8 cellular contexts compared by ENCODE assay signal in the genomic region with DNA sequence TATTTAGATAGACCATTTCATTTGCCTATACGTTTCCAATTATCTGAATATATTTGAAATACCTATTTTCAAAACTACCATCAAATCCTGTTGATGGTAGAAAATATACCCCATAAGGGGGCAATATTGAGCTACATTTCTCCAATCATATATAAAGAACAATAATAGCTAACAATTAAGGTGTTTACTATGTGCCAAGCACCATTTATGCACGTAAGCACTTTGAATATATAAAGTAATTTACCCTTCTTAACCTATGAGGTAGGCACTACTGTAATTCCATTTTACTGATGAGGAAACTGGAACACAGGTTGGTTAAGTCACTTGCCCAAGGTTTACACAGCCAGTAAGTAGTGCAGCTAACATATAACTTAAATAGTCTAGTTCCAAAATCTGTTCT.
DNase-seq lines count a peak whose midpoint lies in the region; ATAC-seq and TF ChIP-seq lines count a peak whose summit lies in the region.

No MANE protein-coding gene starts in this region.

- peak in 2 of 4 experiments; percentile 24 to 47 for TF ChIP-seq CTCF in sigmoid colon (IDR thresholded peaks at IDR 0.05)

- no peaks in the 10 kb centered on the region for H3K9me3 ChIP-seq in sigmoid colon

- ATAC-seq in naive thymus-derived CD8-positive, alpha-beta T cell, result peak; percentile 59 to 68

- no peaks in the 10 kb centered on the region for H3K9me3 Mint-ChIP-seq in naive thymus-derived CD8-positive, alpha-beta T cell

- H3K4me1 Mint-ChIP-seq in naive thymus-derived CD8-positive, alpha-beta T cell, result peaks cover 2 to 6% (median 3%) of the 10 kb centered on the region in 4 donors

- H3K4me1 ChIP-seq in sigmoid colon, result no peaks in the 10 kb centered on the region

- POLR2A ChIA-PET in naive thymus-derived CD8-positive, alpha-beta T cell (lab: Charles Lee), result interaction anchor here (1.4 to 1.9 kb wide), 3 partner anchors 79 to 344 kb away, joined by 4 to 10 read pairs (median 6); a partner anchor contains a TSS

- DNase-seq in NCI-H2196 (lab: John Stamatoyannopoulos, UW; ENCODE audit: unreplicated experiment) (peak; percentile 7), NCI-H2196 treated with DMSO at 0.1 percent for 48 hours (lab: John Stamatoyannopoulos, UW; ENCODE audit: unreplicated experiment) (no peak), NCI-H345 treated with DMSO at 0.1 percent for 48 hours (lab: John Stamatoyannopoulos, UW; ENCODE audit: unreplicated experiment) (peak; percentile 14), cerebellar cortex (ENCODE audit: low spot score) (peak; percentile 55), sigmoid colon (no peak)
- peak in 3 of 10 donors; percentile 54 to 60 (median 59) for DNase-seq in naive thymus-derived CD8-positive, alpha-beta T cell
- DNase-seq in activated naive CD4-positive, alpha-beta T cell treated with Interleukin-2 at 50 U/mL for 16 hours, result no peak
- no peak for DNase-seq in effector CD8-positive, alpha-beta T cell (lab: John Stamatoyannopoulos, UW)

- H3K36me3 ChIP-seq in sigmoid colon, result peaks cover 0 to 12% (median 0%) of the 10 kb centered on the region in 4 donors

- TF ChIP-seq POLR2A in sigmoid colon (IDR thresholded peaks at IDR 0.05), result no peak

- no peak overlapping the region for H3K4me3 ChIP-seq in sigmoid colon

- intact Hi-C loops in sigmoid colon (cut with DNase I), result loop anchor here (10.0 kb wide), 1 partner anchor 154 kb away; no protein-coding TSS in a partner anchor

- no peak for TF ChIP-seq EP300 in sigmoid colon (IDR thresholded peaks at IDR 0.05)

- H3K27me3 ChIP-seq in sigmoid colon, result no peaks in the 10 kb centered on the region

- no peaks in the 10 kb centered on the region for H3K27me3 Mint-ChIP-seq in naive thymus-derived CD8-positive, alpha-beta T cell

- no peak overlapping the region for H3K27ac Mint-ChIP-seq in naive thymus-derived CD8-positive, alpha-beta T cell

- H3K27ac ChIP-seq in sigmoid colon, result no peak overlapping the region

- 17 to 63% methylated on average over 2 of the region's 2 CpGs for WGBS in sigmoid colon, 2 donors

- H3K36me3 Mint-ChIP-seq in naive thymus-derived CD8-positive, alpha-beta T cell, result peaks cover 0 to 34% (median 8%) of the 10 kb centered on the region in 3 donors

- H3K4me3 Mint-ChIP-seq in naive thymus-derived CD8-positive, alpha-beta T cell, result no peak overlapping the region

Comparison
In these comparisons a context has a peak if more than half of its experiments do, and no peak if none do; other contexts are left out.
1. DNase-seq: peak in NCI-H2196 (single experiment), NCI-H345 treated with DMSO at 0.1 percent for 48 hours (single experiment) and cerebellar cortex (single experiment); none in NCI-H2196 treated with DMSO at 0.1 percent for 48 hours (single experiment), activated naive CD4-positive, alpha-beta T cell treated with Interleukin-2 at 50 U/mL for 16 hours (single experiment), sigmoid colon (single experiment) and effector CD8-positive, alpha-beta T cell (single experiment).